ENCODE assay signal across 8 cellular contexts in the genomic region with DNA sequence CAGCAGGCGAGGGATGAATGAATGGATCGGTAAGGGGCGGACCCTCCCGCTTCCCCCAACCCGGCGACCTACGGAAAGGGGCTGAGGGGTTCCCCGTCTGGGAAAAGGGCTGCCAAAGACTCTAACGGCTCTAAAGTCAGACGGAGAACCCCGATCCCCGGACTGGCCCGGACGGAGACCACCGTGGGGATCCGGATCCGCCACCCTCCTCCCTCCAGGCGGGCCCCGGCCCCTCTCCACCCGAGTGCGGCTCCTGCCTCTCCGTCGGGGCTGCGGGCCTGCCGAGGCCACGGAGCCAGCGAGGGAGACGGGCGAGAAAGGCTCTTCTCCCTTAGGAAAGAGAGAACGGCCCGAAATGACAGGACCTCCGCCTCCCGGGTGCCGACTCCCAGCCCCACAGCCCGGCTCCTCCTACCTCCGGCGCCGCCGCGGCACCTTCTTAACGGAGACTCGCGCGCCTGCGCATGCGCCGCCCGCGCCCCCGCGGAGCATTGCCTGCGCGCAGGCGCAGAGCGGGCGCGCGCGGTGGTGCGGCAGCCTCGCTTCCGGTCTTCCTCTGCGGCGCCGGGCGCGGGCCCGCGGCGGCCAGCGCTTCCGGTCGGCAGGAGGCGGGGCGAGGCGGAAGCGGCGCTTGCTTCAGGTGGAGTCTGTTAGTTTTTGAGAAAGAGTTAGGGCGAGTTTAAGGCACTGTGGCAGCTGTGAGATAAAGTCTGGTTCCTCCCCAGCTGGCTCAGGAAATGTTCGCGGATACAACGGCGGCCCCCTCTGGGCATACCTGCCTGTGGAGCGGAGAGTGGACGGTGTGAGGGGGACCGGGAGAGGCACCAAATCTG. TPM values are rescaled to one million over a fixed set of nuclear protein-coding genes. Genes with fewer than 3 reads are reported as not detected.
DNase-seq lines count a peak whose midpoint lies in the region; ATAC-seq and TF ChIP-seq lines count a peak whose summit lies in the region.

A gene with protein sequence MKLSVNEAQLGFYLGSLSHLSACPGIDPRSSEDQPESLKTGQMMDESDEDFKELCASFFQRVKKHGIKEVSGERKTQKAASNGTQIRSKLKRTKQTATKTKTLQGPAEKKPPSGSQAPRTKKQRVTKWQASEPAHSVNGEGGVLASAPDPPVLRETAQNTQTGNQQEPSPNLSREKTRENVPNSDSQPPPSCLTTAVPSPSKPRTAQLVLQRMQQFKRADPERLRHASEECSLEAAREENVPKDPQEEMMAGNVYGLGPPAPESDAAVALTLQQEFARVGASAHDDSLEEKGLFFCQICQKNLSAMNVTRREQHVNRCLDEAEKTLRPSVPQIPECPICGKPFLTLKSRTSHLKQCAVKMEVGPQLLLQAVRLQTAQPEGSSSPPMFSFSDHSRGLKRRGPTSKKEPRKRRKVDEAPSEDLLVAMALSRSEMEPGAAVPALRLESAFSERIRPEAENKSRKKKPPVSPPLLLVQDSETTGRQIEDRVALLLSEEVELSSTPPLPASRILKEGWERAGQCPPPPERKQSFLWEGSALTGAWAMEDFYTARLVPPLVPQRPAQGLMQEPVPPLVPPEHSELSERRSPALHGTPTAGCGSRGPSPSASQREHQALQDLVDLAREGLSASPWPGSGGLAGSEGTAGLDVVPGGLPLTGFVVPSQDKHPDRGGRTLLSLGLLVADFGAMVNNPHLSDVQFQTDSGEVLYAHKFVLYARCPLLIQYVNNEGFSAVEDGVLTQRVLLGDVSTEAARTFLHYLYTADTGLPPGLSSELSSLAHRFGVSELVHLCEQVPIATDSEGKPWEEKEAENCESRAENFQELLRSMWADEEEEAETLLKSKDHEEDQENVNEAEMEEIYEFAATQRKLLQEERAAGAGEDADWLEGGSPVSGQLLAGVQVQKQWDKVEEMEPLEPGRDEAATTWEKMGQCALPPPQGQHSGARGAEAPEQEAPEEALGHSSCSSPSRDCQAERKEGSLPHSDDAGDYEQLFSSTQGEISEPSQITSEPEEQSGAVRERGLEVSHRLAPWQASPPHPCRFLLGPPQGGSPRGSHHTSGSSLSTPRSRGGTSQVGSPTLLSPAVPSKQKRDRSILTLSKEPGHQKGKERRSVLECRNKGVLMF (N-terminal part only) (minus strand): TSS at position 462 of the 833 bp plus-strand sequence. CDS start 2,642 bp downstream, outside the sequence.

- H3K9me3 Mint-ChIP-seq in nephron progenitor cell: peaks cover 18% of the 10 kb centered on the region

- H3K27me3 ChIP-seq in HAP-1 (ENCODE audit: low read depth) (no peaks in the 10 kb centered on the region), MG63 (no peaks in the 10 kb centered on the region)

- H3K9me3 ChIP-seq in HAP-1 (no peaks in the 10 kb centered on the region), MG63 (no peaks in the 10 kb centered on the region)

- ATAC-seq in stimulated activated naive CD8-positive, alpha-beta T cell treated with anti-CD3 and anti-CD28 coated beads, Interleukin-15, Interleukin-2, amounts not matched to agents 100 U/mL and 50 U/mL, for 24 hours: peak; percentile 91

- H3K27ac Mint-ChIP-seq in nephron progenitor cell: peak within 1 kb of the TSS; percentile 98

- H3K36me3 ChIP-seq in HAP-1 (replicated peaks): peaks cover 3% of the 10 kb centered on the region
- peaks cover 33% of the 10 kb centered on the region for H3K36me3 ChIP-seq in MG63

- DNase-seq in ELR (ENCODE audit: low read depth): peak; percentile 90
- DNase-seq in HAP-1 (ENCODE audit: low spot score in 2 of 2): peak; percentile 90 to 91
- DNase-seq in MG63: peak; percentile 91
- DNase-seq in SHP77 (lab: John Stamatoyannopoulos, UW): peak; percentile 79 to 93
- DNase-seq in activated T-helper 9 cell treated with anti-CD3 and anti-CD28 coated beads, Interleukin-2, amount 50 U/mL, for 16 hours (ENCODE audit: low read depth): peak; percentile 88
- DNase-seq in fibroblast of the conjunctiva (ENCODE audit: low read depth): peak; percentile 86
- DNase-seq in nephron progenitor cell: peak; percentile 92
- DNase-seq in stimulated activated naive CD8-positive, alpha-beta T cell treated with anti-CD3 and anti-CD28 coated beads, Interleukin-15, Interleukin-2, amounts not matched to agents 100 U/mL and 50 U/mL, for 24 hours: peak; percentile 93

- H3K36me3 Mint-ChIP-seq in nephron progenitor cell (ENCODE audit: low read depth): peaks cover 72% of the 10 kb centered on the region

- H3K4me3 Mint-ChIP-seq in nephron progenitor cell: peak within 1 kb of the TSS; percentile 99

- peaks cover 33% of the 10 kb centered on the region for H3K4me1 Mint-ChIP-seq in nephron progenitor cell

- H3K4me3 ChIP-seq in HAP-1: peak within 1 kb of the TSS; percentile 99
- H3K4me3 ChIP-seq in MG63: peak within 1 kb of the TSS; percentile 95

- TF ChIP-seq CTCF in nephron progenitor cell (IDR thresholded peaks at IDR 0.05): no peak

- H3K4me1 ChIP-seq in HAP-1: peaks cover 9% of the 10 kb centered on the region; the same call in 1 of the 2 replicates

- in situ Hi-C loops in HAP-1 (cut with MboI; ENCODE audit: low sequenced_read_pairs): no loop called here

- H3K27me3 Mint-ChIP-seq in nephron progenitor cell (ENCODE audit: low read depth, poor library complexity): no peaks in the 10 kb centered on the region

RNA-seq across cellular contexts. Expression of the gene that starts here (rescaled TPM):
- 2.6 and 4.8 TPM in 2 replicates for total RNA-seq in MG63 (2014; rRNA removed; shearing (Covaris generic); ENCODE audit: low replicate concordance)

Comparison
In these comparisons a context has a peak if more than half of its experiments do, and no peak if none do; other contexts are left out.
1. Peak in every context shown above with its lines: DNase-seq, ATAC-seq and H3K4me3 ChIP-seq.